ENCODE assay signal across 1 cellular context in the genomic region with DNA sequence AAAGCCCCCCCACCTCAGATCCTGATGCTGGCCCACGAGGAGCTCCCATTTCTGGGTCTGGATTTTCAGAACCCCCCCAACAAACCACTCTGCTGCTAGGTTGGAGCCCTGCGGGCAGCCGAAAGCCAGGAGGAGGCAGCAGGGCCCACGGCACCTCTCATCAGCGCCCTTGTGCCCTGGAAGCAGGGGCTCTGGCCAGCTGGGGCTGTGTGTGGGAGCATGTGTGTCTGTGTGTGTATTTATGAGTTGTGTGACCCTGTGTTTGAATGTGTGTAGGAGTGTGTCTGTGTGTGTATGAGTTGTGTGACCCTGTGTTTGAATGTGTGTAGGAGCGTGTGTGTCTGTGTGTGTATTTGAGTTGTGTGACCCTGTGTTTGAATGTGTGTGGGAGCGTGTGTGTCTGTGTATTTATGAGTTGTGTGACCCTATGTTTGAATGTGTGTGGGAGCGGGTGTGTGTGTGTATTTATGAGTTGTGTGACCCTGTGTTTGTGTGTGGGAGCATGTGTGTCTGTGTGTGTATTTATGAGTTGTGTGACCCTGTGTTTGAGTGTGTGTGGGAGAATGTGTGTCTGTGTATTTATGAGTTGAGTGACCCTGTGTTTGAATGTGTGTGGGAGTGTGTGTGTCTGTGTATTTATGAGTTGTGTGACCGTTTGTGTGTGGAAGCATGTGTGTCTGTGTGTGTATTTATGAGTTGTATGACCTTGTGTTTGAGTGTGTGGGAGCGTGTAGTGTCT.
A peak's percentile ranks its signal among the peaks of the same experiment; 100 is the strongest.
TF ChIP-seq lines count a peak whose summit lies in the region.

No MANE protein-coding gene starts in this region.

TF ChIP-seq in HepG2, 621 proteins besides CTCF, POLR2A, EP300 and RAD21 (continues in another document):
- TF ChIP-seq ZNF460 (CRISPR knock-in tag; IDR thresholded peaks at IDR 0.05; ENCODE audit: borderline replicate concordance) (no peak), BORCS8-MEF2B (CRISPR knock-in tag; IDR thresholded peaks at IDR 0.05) (0 out of 2 replicates have a peak, but pooled peaks have one; percentile 30), SOX13 (IDR thresholded peaks at IDR 0.05) (no peak), SOX13 (CRISPR knock-in tag; conservative IDR thresholded peaks at IDR 0.05 in 1 of 2, IDR thresholded peaks at IDR 0.05 in 1 of 2) (no peak), JDP2 (CRISPR knock-in tag; IDR thresholded peaks at IDR 0.05; ENCODE audit: borderline replicate concordance) (no peak), SAP130 (CRISPR knock-in tag; IDR thresholded peaks at IDR 0.05; ENCODE audit: low read depth) (no peak), TBL1XR1 (IDR thresholded peaks at IDR 0.05; ENCODE audit: borderline replicate concordance, low read length, partially characterized antibody) (no peak), STAG1 (CRISPR knock-in tag; IDR thresholded peaks at IDR 0.05) (no peak), HDAC1 (CRISPR knock-in tag; IDR thresholded peaks at IDR 0.05) (no peak), ZNF782 (CRISPR knock-in tag; IDR thresholded peaks at IDR 0.05; ENCODE audit: borderline replicate concordance) (no peak), ZC3H13 (CRISPR knock-in tag; IDR thresholded peaks at IDR 0.05) (0 out of 2 replicates have a peak, but pooled peaks have one; percentile 26), ZNF564 (CRISPR knock-in tag; IDR thresholded peaks at IDR 0.05) (no peak), FOXK2 (IDR thresholded peaks at IDR 0.05) (peak; percentile 6; the same call in 1 of the 2 replicates), ZIK1 (CRISPR knock-in tag; IDR thresholded peaks at IDR 0.05; ENCODE audit: borderline replicate concordance, low read depth) (no peak), FOXA1 (IDR thresholded peaks at IDR 0.05) (no peak), FOXA1 (CRISPR knock-in tag; IDR thresholded peaks at IDR 0.05) (no peak), ZBTB42 (CRISPR knock-in tag; IDR thresholded peaks at IDR 0.05) (no peak), ZNF883 (CRISPR knock-in tag; IDR thresholded peaks at IDR 0.05; ENCODE audit: not compliant biosample characterization) (no peak), MBD4 (IDR thresholded peaks at IDR 0.05; ENCODE audit: borderline replicate concordance, low read length) (no peak), LCORL (IDR thresholded peaks at IDR 0.05) (no peak), LCORL (CRISPR knock-in tag; IDR thresholded peaks at IDR 0.05) (no peak), ZNF724P (CRISPR knock-in tag; IDR thresholded peaks at IDR 0.05; ENCODE audit: borderline replicate concordance) (no peak), HNF4A (CRISPR knock-in tag; IDR thresholded peaks at IDR 0.05) (no peak), HNRNPL (IDR thresholded peaks at IDR 0.05; ENCODE audit: low read depth, low read length) (no peak), ZNF713 (CRISPR knock-in tag; IDR thresholded peaks at IDR 0.05) (no peak; the same call in 1 of the 2 replicates), ZNF44 (CRISPR knock-in tag; IDR thresholded peaks at IDR 0.05) (peak; percentile 29; the same call in 1 of the 2 replicates), ZNF343 (CRISPR knock-in tag; IDR thresholded peaks at IDR 0.05) (no peak), JUND (CRISPR knock-in tag; IDR thresholded peaks at IDR 0.05) (no peak), NONO (IDR thresholded peaks at IDR 0.05) (peak; percentile 40; the same call in 1 of the 2 replicates), NONO (CRISPR knock-in tag; conservative IDR thresholded peaks at IDR 0.05) (no peak), GTF3A (CRISPR knock-in tag; conservative IDR thresholded peaks at IDR 0.05) (no peak), POGZ (CRISPR knock-in tag; IDR thresholded peaks at IDR 0.05) (no peak), ZNF558 (CRISPR knock-in tag; IDR thresholded peaks at IDR 0.05; ENCODE audit: borderline replicate concordance) (no peak), RAD51 (IDR thresholded peaks at IDR 0.05; ENCODE audit: borderline replicate concordance) (peak; percentile 7; the same call in 1 of the 2 replicates), RXRA (CRISPR knock-in tag; IDR thresholded peaks at IDR 0.05) (no peak), RBM22 (optimal IDR thresholded peaks at IDR 0.05; ENCODE audit: low read length) (no peak), ZFP82 (CRISPR knock-in tag; IDR thresholded peaks at IDR 0.05; ENCODE audit: borderline replicate concordance) (no peak), ZNF660 (CRISPR knock-in tag; IDR thresholded peaks at IDR 0.05; ENCODE audit: borderline replicate concordance, low read depth) (no peak), ZSCAN31 (CRISPR knock-in tag; IDR thresholded peaks at IDR 0.05; ENCODE audit: low read depth) (no peak), ZBTB38 (CRISPR knock-in tag; IDR thresholded peaks at IDR 0.05) (0 out of 2 replicates have a peak, but pooled peaks have one; percentile 2), ETV6 (CRISPR knock-in tag; conservative IDR thresholded peaks at IDR 0.05) (no peak), HOXA3 (CRISPR knock-in tag; IDR thresholded peaks at IDR 0.05) (no peak)
- TF ChIP-seq, protein P1, sequence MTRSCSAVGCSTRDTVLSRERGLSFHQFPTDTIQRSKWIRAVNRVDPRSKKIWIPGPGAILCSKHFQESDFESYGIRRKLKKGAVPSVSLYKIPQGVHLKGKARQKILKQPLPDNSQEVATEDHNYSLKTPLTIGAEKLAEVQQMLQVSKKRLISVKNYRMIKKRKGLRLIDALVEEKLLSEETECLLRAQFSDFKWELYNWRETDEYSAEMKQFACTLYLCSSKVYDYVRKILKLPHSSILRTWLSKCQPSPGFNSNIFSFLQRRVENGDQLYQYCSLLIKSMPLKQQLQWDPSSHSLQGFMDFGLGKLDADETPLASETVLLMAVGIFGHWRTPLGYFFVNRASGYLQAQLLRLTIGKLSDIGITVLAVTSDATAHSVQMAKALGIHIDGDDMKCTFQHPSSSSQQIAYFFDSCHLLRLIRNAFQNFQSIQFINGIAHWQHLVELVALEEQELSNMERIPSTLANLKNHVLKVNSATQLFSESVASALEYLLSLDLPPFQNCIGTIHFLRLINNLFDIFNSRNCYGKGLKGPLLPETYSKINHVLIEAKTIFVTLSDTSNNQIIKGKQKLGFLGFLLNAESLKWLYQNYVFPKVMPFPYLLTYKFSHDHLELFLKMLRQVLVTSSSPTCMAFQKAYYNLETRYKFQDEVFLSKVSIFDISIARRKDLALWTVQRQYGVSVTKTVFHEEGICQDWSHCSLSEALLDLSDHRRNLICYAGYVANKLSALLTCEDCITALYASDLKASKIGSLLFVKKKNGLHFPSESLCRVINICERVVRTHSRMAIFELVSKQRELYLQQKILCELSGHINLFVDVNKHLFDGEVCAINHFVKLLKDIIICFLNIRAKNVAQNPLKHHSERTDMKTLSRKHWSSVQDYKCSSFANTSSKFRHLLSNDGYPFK (CRISPR knock-in tag; IDR thresholded peaks at IDR 0.05; ENCODE audit: borderline replicate concordance), result no peak
- TF ChIP-seq, protein P2, sequence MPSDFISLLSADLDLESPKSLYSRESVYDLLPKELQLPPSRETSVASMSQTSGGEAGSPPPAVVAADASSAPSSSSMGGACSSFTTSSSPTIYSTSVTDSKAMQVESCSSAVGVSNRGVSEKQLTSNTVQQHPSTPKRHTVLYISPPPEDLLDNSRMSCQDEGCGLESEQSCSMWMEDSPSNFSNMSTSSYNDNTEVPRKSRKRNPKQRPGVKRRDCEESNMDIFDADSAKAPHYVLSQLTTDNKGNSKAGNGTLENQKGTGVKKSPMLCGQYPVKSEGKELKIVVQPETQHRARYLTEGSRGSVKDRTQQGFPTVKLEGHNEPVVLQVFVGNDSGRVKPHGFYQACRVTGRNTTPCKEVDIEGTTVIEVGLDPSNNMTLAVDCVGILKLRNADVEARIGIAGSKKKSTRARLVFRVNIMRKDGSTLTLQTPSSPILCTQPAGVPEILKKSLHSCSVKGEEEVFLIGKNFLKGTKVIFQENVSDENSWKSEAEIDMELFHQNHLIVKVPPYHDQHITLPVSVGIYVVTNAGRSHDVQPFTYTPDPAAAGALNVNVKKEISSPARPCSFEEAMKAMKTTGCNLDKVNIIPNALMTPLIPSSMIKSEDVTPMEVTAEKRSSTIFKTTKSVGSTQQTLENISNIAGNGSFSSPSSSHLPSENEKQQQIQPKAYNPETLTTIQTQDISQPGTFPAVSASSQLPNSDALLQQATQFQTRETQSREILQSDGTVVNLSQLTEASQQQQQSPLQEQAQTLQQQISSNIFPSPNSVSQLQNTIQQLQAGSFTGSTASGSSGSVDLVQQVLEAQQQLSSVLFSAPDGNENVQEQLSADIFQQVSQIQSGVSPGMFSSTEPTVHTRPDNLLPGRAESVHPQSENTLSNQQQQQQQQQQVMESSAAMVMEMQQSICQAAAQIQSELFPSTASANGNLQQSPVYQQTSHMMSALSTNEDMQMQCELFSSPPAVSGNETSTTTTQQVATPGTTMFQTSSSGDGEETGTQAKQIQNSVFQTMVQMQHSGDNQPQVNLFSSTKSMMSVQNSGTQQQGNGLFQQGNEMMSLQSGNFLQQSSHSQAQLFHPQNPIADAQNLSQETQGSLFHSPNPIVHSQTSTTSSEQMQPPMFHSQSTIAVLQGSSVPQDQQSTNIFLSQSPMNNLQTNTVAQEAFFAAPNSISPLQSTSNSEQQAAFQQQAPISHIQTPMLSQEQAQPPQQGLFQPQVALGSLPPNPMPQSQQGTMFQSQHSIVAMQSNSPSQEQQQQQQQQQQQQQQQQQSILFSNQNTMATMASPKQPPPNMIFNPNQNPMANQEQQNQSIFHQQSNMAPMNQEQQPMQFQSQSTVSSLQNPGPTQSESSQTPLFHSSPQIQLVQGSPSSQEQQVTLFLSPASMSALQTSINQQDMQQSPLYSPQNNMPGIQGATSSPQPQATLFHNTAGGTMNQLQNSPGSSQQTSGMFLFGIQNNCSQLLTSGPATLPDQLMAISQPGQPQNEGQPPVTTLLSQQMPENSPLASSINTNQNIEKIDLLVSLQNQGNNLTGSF (CRISPR knock-in tag; IDR thresholded peaks at IDR 0.05), result no peak
- TF ChIP-seq, protein P3, sequence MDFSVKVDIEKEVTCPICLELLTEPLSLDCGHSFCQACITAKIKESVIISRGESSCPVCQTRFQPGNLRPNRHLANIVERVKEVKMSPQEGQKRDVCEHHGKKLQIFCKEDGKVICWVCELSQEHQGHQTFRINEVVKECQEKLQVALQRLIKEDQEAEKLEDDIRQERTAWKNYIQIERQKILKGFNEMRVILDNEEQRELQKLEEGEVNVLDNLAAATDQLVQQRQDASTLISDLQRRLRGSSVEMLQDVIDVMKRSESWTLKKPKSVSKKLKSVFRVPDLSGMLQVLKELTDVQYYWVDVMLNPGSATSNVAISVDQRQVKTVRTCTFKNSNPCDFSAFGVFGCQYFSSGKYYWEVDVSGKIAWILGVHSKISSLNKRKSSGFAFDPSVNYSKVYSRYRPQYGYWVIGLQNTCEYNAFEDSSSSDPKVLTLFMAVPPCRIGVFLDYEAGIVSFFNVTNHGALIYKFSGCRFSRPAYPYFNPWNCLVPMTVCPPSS (IDR thresholded peaks at IDR 0.05), result 0 out of 2 replicates have a peak, but pooled peaks have one; percentile 20
- TF ChIP-seq, protein P4, sequence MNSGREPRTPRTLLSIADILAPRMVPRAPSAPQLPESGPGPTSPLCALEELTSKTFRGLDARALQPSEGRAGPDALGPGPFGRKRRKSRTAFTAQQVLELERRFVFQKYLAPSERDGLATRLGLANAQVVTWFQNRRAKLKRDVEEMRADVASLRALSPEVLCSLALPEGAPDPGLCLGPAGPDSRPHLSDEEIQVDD (CRISPR knock-in tag; IDR thresholded peaks at IDR 0.05; ENCODE audit: borderline replicate concordance), result no peak
- TF ChIP-seq, protein P5, sequence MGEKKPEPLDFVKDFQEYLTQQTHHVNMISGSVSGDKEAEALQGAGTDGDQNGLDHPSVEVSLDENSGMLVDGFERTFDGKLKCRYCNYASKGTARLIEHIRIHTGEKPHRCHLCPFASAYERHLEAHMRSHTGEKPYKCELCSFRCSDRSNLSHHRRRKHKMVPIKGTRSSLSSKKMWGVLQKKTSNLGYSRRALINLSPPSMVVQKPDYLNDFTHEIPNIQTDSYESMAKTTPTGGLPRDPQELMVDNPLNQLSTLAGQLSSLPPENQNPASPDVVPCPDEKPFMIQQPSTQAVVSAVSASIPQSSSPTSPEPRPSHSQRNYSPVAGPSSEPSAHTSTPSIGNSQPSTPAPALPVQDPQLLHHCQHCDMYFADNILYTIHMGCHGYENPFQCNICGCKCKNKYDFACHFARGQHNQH (CRISPR knock-in tag; IDR thresholded peaks at IDR 0.05), result no peak
- TF ChIP-seq, protein P6, sequence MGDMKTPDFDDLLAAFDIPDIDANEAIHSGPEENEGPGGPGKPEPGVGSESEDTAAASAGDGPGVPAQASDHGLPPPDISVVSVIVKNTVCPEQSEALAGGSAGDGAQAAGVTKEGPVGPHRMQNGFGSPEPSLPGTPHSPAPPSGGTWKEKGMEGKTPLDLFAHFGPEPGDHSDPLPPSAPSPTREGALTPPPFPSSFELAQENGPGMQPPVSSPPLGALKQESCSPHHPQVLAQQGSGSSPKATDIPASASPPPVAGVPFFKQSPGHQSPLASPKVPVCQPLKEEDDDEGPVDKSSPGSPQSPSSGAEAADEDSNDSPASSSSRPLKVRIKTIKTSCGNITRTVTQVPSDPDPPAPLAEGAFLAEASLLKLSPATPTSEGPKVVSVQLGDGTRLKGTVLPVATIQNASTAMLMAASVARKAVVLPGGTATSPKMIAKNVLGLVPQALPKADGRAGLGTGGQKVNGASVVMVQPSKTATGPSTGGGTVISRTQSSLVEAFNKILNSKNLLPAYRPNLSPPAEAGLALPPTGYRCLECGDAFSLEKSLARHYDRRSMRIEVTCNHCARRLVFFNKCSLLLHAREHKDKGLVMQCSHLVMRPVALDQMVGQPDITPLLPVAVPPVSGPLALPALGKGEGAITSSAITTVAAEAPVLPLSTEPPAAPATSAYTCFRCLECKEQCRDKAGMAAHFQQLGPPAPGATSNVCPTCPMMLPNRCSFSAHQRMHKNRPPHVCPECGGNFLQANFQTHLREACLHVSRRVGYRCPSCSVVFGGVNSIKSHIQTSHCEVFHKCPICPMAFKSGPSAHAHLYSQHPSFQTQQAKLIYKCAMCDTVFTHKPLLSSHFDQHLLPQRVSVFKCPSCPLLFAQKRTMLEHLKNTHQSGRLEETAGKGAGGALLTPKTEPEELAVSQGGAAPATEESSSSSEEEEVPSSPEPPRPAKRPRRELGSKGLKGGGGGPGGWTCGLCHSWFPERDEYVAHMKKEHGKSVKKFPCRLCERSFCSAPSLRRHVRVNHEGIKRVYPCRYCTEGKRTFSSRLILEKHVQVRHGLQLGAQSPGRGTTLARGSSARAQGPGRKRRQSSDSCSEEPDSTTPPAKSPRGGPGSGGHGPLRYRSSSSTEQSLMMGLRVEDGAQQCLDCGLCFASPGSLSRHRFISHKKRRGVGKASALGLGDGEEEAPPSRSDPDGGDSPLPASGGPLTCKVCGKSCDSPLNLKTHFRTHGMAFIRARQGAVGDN (CRISPR knock-in tag; IDR thresholded peaks at IDR 0.05), result no peak
- TF ChIP-seq, protein P7, sequence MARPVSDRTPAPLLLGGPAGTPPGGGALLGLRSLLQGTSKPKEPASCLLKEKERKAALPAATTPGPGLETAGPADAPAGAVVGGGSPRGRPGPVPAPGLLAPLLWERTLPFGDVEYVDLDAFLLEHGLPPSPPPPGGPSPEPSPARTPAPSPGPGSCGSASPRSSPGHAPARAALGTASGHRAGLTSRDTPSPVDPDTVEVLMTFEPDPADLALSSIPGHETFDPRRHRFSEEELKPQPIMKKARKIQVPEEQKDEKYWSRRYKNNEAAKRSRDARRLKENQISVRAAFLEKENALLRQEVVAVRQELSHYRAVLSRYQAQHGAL (CRISPR knock-in tag; IDR thresholded peaks at IDR 0.05; ENCODE audit: not compliant biosample characterization), result no peak
- TF ChIP-seq, protein P8, sequence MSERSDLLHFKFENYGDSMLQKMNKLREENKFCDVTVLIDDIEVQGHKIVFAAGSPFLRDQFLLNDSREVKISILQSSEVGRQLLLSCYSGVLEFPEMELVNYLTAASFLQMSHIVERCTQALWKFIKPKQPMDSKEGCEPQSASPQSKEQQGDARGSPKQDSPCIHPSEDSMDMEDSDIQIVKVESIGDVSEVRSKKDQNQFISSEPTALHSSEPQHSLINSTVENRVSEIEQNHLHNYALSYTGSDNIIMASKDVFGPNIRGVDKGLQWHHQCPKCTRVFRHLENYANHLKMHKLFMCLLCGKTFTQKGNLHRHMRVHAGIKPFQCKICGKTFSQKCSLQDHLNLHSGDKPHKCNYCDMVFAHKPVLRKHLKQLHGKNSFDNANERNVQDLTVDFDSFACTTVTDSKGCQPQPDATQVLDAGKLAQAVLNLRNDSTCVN (CRISPR knock-in tag; IDR thresholded peaks at IDR 0.05; ENCODE audit: borderline replicate concordance), result no peak
